ENCODE assay signal across 1 cellular context in genomic region chr5:157051604-157052245, GRCh38.
TF ChIP-seq lines count a peak whose summit lies in the region.

No MANE protein-coding gene starts in this region.

TF ChIP-seq in GM23338, 12 proteins besides CTCF, POLR2A, EP300 and RAD21 (continued from another document):
- TF ChIP-seq ZNF462 (CRISPR knock-in tag; IDR thresholded peaks at IDR 0.05), result no peak
TF ChIP-seq in GM23338: peak in this region for 0.
